In genomic region chr2:60898567-60898966, GRCh38 we compare ENCODE assay signal across 1 cellular context.
TF ChIP-seq lines count a peak whose summit lies in the region.

No MANE protein-coding gene starts in this region.

TF ChIP-seq in SK-N-SH, 30 proteins besides CTCF, POLR2A, EP300 and RAD21 (continued from another document):
- TF ChIP-seq USF1 (IDR thresholded peaks at IDR 0.05; ENCODE audit: borderline replicate concordance, low read depth) (no peak), SMC3 (IDR thresholded peaks at IDR 0.05; ENCODE audit: low read depth, low read length) (no peak), TEAD4 (IDR thresholded peaks at IDR 0.05; ENCODE audit: borderline replicate concordance, insufficient read depth) (no peak), PBX3 (IDR thresholded peaks at IDR 0.05) (no peak), RFX5 (IDR thresholded peaks at IDR 0.05; ENCODE audit: low read length) (no peak), MAX (IDR thresholded peaks at IDR 0.05; ENCODE audit: low read depth) (no peak), YY1 (IDR thresholded peaks at IDR 0.05; ENCODE audit: low read depth) (no peak)
